Comparison of ENCODE assay signal across 8 cellular contexts in genomic region chr6:31736026-31736767, GRCh38. TPM values are rescaled to one million over a fixed set of nuclear protein-coding genes. Genes with fewer than 3 reads are reported as not detected.
DNase-seq lines count a peak whose midpoint lies in the region; ATAC-seq and TF ChIP-seq lines count a peak whose summit lies in the region.

CLIC1 (minus strand) TSS chr6:31736530; CDS start chr6:31736300, 230 bp downstream.

- H3K27ac ChIP-seq in PC-3 (ENCODE audit: low read length): peak within 1 kb of the TSS; percentile 87
- peak within 1 kb of the TSS; percentile 96 to 97 for H3K27ac ChIP-seq in mucosa of rectum (ENCODE audit: low read depth in 2 of 2, low read length in 2 of 2)

- peaks cover 53% of the 10 kb centered on the region for H3K4me1 ChIP-seq in PC-3 (ENCODE audit: insufficient read depth, low read length)
- H3K4me1 ChIP-seq in mucosa of rectum (ENCODE audit: control insufficient read depth in 2 of 2, insufficient read depth in 2 of 2, low read length in 2 of 2): peaks cover 44 to 46% of the 10 kb centered on the region in 2 donors

- H3K4me3 ChIP-seq in PC-3 (ENCODE audit: low read length) (peak within 1 kb of the TSS; percentile 85), mucosa of rectum (ENCODE audit: low read length in 2 of 2) (peak within 1 kb of the TSS; percentile 96 to 99)

- H3K9ac ChIP-seq in PC-3 (ENCODE audit: low read length) (peak within 1 kb of the TSS; percentile 91), mucosa of rectum (ENCODE audit: low read depth in 1 of 2, low read length in 2 of 2) (peak within 1 kb of the TSS; percentile 92 to 98)

- BruUV-seq in PC-3 (replicated peaks; lab: Mats Ljungman, UMichigan): TSS peak; percentile 76

- intact Hi-C loops in PC-3 (cut with micrococcal nuclease): loop anchor here (5.0 kb wide), 2 partner anchors 81 to 96 kb away; partner anchors contain the start of genes HSPA1A and HSPA1L

- no peaks in the 10 kb centered on the region for H3K9me2 ChIP-seq in PC-3 (replicated peaks; ENCODE audit: low read length)

- peak within 1 kb of the TSS; percentile 63 for H2AFZ ChIP-seq in PC-3 (ENCODE audit: low read length)

- H3K4me2 ChIP-seq in PC-3 (ENCODE audit: low read length): peak within 1 kb of the TSS; percentile 85

- H3K79me2 ChIP-seq in PC-3 (ENCODE audit: low read length): peaks cover 53% of the 10 kb centered on the region

- peaks cover 30% of the 10 kb centered on the region for H3K36me3 ChIP-seq in PC-3 (ENCODE audit: low read depth, low read length)
- peaks cover 25 to 27% of the 10 kb centered on the region in 2 donors for H3K36me3 ChIP-seq in mucosa of rectum (ENCODE audit: control insufficient read depth in 2 of 2, insufficient read depth in 2 of 2, low read length in 2 of 2)

- TF ChIP-seq CTCF in PC-3 (conservative IDR thresholded peaks at IDR 0.05; ENCODE audit: low read depth, low read length): no peak

- CTCF ChIA-PET in PC-3 (lab: Charles Lee): no interaction called here

- H3K27me3 ChIP-seq in PC-3 (ENCODE audit: low read length) (no peaks in the 10 kb centered on the region), mucosa of rectum (ENCODE audit: control insufficient read depth in 2 of 2, insufficient read depth in 2 of 2, low read length in 2 of 2) (no peaks in the 10 kb centered on the region)

- H4K20me1 ChIP-seq in PC-3 (ENCODE audit: low read length): peaks cover 13% of the 10 kb centered on the region

- peak; percentile 89 for DNase-seq in EH (ENCODE audit: low read depth)
- DNase-seq in HS-27A (ENCODE audit: low read depth): peak; percentile 68
- DNase-seq in PC-3: peak; percentile 83
- peak; percentile 64 for DNase-seq in activated T-cell treated with anti-CD3 and anti-CD28 coated beads for 1 hour (ENCODE audit: low read depth)
- peak; percentile 92 for DNase-seq in epidermal melanocyte (ENCODE audit: insufficient read length, low spot score)
- DNase-seq in stimulated activated CD8-positive, alpha-beta memory T cell treated with anti-CD3 and anti-CD28 coated beads, Interleukin-7, amount 100 ng/mL, for 24 hours (ENCODE audit: low read depth): peak; percentile 62
- DNase-seq in NCI-H2107 treated with DMSO at 0.1 percent for 48 hours (lab: John Stamatoyannopoulos, UW; ENCODE audit: unreplicated experiment): no peak

- H3K9me3 ChIP-seq in PC-3 (ENCODE audit: low read length) (no peaks in the 10 kb centered on the region), mucosa of rectum (ENCODE audit: control insufficient read depth in 2 of 2, low read length in 2 of 2) (no peaks in the 10 kb centered on the region)

- H3F3A ChIP-seq in PC-3 (ENCODE audit: low read length, unreplicated experiment): no peaks in the 10 kb centered on the region

- ATAC-seq in PC-3: peak; percentile 39

- POLR2A ChIA-PET in PC-3 (lab: Charles Lee; ENCODE audit: unreplicated experiment): interaction anchor here (1.3 kb wide), 1 partner anchor 91 kb away, joined by 4 read pairs; the partner anchor contains the start of gene HSPA1B

RNA-seq across cellular contexts. Expression of gene CLIC1, which starts in this region (rescaled TPM):
- total RNA-seq in PC-3 (2014; rRNA removed): 708 and 743 TPM in 2 replicates
